Comparison of ENCODE assay signal across 3 cellular contexts in the genomic region with DNA sequence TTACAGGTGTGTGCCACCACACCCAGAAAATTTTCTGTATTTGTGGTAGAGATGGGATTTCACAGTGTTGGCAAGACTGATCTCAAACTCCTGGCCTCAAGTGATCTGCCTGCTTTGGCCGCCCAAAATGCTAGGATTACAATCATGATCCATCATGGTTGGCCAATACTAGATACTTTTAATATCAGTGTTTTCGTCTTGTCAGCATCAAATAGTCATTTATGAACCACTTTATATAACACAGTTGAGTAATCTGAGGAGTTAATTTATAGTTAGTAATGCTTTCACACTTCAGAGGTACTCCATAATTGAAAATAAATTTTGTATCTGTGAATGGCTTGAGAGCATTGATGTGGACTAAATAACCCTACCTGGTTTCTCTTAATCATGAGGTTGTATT.
TF ChIP-seq lines count a peak whose summit lies in the region.

No MANE protein-coding gene starts in this region.

TF ChIP-seq in A549, 52 proteins besides CTCF, POLR2A, EP300 and RAD21:
- TF ChIP-seq, protein P1, sequence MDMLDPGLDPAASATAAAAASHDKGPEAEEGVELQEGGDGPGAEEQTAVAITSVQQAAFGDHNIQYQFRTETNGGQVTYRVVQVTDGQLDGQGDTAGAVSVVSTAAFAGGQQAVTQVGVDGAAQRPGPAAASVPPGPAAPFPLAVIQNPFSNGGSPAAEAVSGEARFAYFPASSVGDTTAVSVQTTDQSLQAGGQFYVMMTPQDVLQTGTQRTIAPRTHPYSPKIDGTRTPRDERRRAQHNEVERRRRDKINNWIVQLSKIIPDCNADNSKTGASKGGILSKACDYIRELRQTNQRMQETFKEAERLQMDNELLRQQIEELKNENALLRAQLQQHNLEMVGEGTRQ (IDR thresholded peaks at IDR 0.05): no peak
- no peak for TF ChIP-seq KDM1A (IDR thresholded peaks at IDR 0.05; ENCODE audit: low read depth)
- no peak for TF ChIP-seq SREBF2 (IDR thresholded peaks at IDR 0.05)
- no peak for TF ChIP-seq NFE2L2 (conservative IDR thresholded peaks at IDR 0.05; ENCODE audit: low read length)
- TF ChIP-seq PHF8 (IDR thresholded peaks at IDR 0.05; ENCODE audit: borderline replicate concordance, low read depth): no peak
- TF ChIP-seq, protein P2, sequence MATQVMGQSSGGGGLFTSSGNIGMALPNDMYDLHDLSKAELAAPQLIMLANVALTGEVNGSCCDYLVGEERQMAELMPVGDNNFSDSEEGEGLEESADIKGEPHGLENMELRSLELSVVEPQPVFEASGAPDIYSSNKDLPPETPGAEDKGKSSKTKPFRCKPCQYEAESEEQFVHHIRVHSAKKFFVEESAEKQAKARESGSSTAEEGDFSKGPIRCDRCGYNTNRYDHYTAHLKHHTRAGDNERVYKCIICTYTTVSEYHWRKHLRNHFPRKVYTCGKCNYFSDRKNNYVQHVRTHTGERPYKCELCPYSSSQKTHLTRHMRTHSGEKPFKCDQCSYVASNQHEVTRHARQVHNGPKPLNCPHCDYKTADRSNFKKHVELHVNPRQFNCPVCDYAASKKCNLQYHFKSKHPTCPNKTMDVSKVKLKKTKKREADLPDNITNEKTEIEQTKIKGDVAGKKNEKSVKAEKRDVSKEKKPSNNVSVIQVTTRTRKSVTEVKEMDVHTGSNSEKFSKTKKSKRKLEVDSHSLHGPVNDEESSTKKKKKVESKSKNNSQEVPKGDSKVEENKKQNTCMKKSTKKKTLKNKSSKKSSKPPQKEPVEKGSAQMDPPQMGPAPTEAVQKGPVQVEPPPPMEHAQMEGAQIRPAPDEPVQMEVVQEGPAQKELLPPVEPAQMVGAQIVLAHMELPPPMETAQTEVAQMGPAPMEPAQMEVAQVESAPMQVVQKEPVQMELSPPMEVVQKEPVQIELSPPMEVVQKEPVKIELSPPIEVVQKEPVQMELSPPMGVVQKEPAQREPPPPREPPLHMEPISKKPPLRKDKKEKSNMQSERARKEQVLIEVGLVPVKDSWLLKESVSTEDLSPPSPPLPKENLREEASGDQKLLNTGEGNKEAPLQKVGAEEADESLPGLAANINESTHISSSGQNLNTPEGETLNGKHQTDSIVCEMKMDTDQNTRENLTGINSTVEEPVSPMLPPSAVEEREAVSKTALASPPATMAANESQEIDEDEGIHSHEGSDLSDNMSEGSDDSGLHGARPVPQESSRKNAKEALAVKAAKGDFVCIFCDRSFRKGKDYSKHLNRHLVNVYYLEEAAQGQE (IDR thresholded peaks at IDR 0.05): no peak
- TF ChIP-seq MAFK (IDR thresholded peaks at IDR 0.05; ENCODE audit: partially characterized antibody): peak; percentile 85

TF ChIP-seq in IMR-90, 13 proteins besides CTCF, POLR2A, EP300 and RAD21:
- TF ChIP-seq NFE2L2 (IDR thresholded peaks at IDR 0.05; ENCODE audit: low read depth, low read length) (no peak), RFX5 (IDR thresholded peaks at IDR 0.05; ENCODE audit: low read depth, low read length) (no peak), MAFK (IDR thresholded peaks at IDR 0.05; ENCODE audit: low read depth, low read length) (peak; percentile 89), MXI1 (IDR thresholded peaks at IDR 0.05; ENCODE audit: borderline replicate concordance, low read depth, low read length) (no peak)

TF ChIP-seq in H1, 55 proteins besides CTCF, POLR2A, EP300 and RAD21:
- TF ChIP-seq MAFK (IDR thresholded peaks at IDR 0.05; ENCODE audit: low read depth, low read length): peak; percentile 70; the same call in 1 of the 2 replicates
- TF ChIP-seq BRCA1 (IDR thresholded peaks at IDR 0.05; ENCODE audit: low read depth, low read length): no peak
- TF ChIP-seq TCF12 (IDR thresholded peaks at IDR 0.05; ENCODE audit: low read depth, low read length): no peak
- TF ChIP-seq CBX5 (IDR thresholded peaks at IDR 0.05; ENCODE audit: low read depth, low read length): no peak
TF ChIP-seq in H1: peak in this region for 1.
